ENCODE assay signal across 9 cellular contexts in the genomic region with DNA sequence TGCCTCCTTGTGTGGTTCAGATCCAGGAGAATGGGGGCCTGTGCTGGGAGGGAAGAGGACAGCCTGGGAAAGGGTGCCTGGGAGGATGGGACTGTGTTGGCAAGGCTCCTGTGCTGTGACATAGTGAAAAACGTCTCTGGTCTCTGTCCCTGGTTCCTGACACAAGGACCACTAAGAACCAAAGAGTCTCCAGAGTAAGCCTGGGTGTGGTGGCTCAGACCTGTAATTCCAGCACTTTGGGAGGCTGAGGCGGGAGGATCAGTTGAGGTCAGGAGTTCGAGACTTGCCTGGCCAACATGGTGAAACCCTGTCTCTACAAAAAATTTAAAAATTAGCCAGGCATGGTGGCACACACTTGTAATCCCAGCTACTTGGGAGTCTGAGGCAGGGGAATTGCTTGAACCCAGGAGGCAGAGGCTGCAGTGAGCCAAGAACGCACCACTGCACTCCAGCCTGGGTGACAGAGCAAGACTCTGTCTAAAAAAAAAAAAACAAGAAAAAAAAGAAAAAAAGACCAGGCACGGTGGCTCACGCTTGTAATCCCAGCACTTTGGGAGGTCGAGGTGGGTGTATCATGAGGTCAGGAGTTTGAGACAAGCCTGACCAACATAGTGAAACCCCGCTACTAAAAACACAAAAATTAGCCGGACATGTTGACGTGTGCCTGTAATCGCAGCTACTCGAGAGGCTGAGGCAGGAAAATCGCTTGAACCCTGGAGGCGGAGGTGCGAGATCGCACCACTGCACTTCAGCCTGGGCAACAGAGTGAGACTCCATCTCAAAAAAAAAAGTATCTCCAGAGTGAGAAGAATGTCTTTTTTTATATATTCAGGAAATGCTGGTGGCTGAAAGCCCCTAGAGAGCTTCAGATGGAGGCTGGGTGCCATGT. TPM values are rescaled to one million over a fixed set of nuclear protein-coding genes. Genes with fewer than 3 reads are reported as not detected.
DNase-seq lines count a peak whose midpoint lies in the region; ATAC-seq and TF ChIP-seq lines count a peak whose summit lies in the region.
"Not testable (repeated sequence)": the region's sequence is repeated elsewhere in the genome, so short reads cannot be mapped to it uniquely, and the experiment has no call there.
"Had no signal": no experiment of that assay in that cellular context is flagged by ENCODE, and none has a peak within 500 bp of the region (broad histone marks: within the 10 kb centered on the region; RNA-seq: fewer than 3 reads in every experiment).

No MANE protein-coding gene starts in this region.

- peak overlapping the region; percentile 90 to 98 (median 94) for H3K27ac ChIP-seq in BLaER1 treated with 17β-estradiol and CSF1 and Interleukin-3, amounts not matched to agents 10 nM and 100 nM
- H3K27ac ChIP-seq in GM23338 (ENCODE audit: low read depth): not testable (repeated sequence)
- H3K27ac ChIP-seq in adrenal gland: peak overlapping the region in 4 of 5 donors; percentile 81 to 98 (median 90)
- peak overlapping the region; percentile 24 to 87 (median 80) for H3K27ac ChIP-seq in gastroesophageal sphincter
- H3K27ac ChIP-seq in mucosa of rectum (ENCODE audit: low read depth in 2 of 2, low read length in 2 of 2): peak overlapping the region; percentile 83 to 90
- H3K27ac ChIP-seq in psoas muscle: peak overlapping the region; percentile 61
- peak overlapping the region; percentile 69 to 86 for H3K27ac ChIP-seq in thoracic aorta

- CTCF ChIA-PET in activated CD4-positive, alpha-beta memory T cell treated with anti-CD3 and anti-CD28 coated beads for 36 hours (lab: Charles Lee): interaction anchor here (1.5 to 3.7 kb wide), 3 partner anchors 15 to 62 kb away, joined by 4 to 25 read pairs (median 13); a partner anchor contains a TSS

- POLR2A ChIA-PET in activated CD4-positive, alpha-beta memory T cell treated with anti-CD3 and anti-CD28 coated beads for 36 hours (lab: Charles Lee): interaction anchor here (1.6 to 2.0 kb wide), 3 partner anchors 14 to 56 kb away, joined by 3 to 10 read pairs (median 6); a partner anchor contains a TSS

- H3K36me3 ChIP-seq in BLaER1 treated with 17β-estradiol and CSF1 and Interleukin-3, amounts not matched to agents 10 nM and 100 nM; GM23338 (ENCODE audit: insufficient read depth); adrenal gland (replicated peaks in 1 of 2); gastroesophageal sphincter; mucosa of rectum (ENCODE audit: control insufficient read depth in 2 of 2, insufficient read depth in 2 of 2, low read length in 2 of 2); psoas muscle (ENCODE audit: insufficient read depth in 1 of 2, low read depth in 1 of 2); thoracic aorta: not testable (repeated sequence)

- TF ChIP-seq EP300 in gastroesophageal sphincter (IDR thresholded peaks at IDR 0.05): not testable (repeated sequence)

- not testable (repeated sequence) for TF ChIP-seq POLR2A in adrenal gland (IDR thresholded peaks at IDR 0.05); gastroesophageal sphincter (IDR thresholded peaks at IDR 0.05)

- not testable (repeated sequence) for H3K27ac Mint-ChIP-seq in GM23338
- peak overlapping the region; percentile 99 for H3K27ac Mint-ChIP-seq in activated CD4-positive, alpha-beta memory T cell treated with anti-CD3 and anti-CD28 coated beads for 36 hours

- not testable (repeated sequence) for ATAC-seq in GM23338; gastroesophageal sphincter; psoas muscle; thoracic aorta (ENCODE audit: insufficient number of reproducible peaks, low FRiP score, low read depth)

- not testable (repeated sequence) for H3K79me2 ChIP-seq in GM23338 (replicated peaks; ENCODE audit: insufficient read depth)

- peak overlapping the region; percentile 96 for H2AFZ ChIP-seq in GM23338

- H4K20me1 ChIP-seq in BLaER1 treated with 17β-estradiol and CSF1 and Interleukin-3, amounts not matched to agents 10 nM and 100 nM: peaks cover 0 to 30% (median 17%) of the 10 kb centered on the region in 11 experiments; a peak in 17 of 22 replicates
- not testable (repeated sequence) for H4K20me1 ChIP-seq in GM23338 (replicated peaks; ENCODE audit: insufficient read depth)

- H3K9me3 Mint-ChIP-seq in GM23338; activated CD4-positive, alpha-beta memory T cell treated with anti-CD3 and anti-CD28 coated beads for 36 hours: not testable (repeated sequence)

- peaks cover 29 to 53% (median 40%) of the 10 kb centered on the region in 10 experiments for H3K4me1 ChIP-seq in BLaER1 treated with 17β-estradiol and CSF1 and Interleukin-3, amounts not matched to agents 10 nM and 100 nM
- peaks cover 26% of the 10 kb centered on the region for H3K4me1 ChIP-seq in GM23338 (ENCODE audit: insufficient read depth)
- H3K4me1 ChIP-seq in adrenal gland (replicated peaks in 1 of 2): peaks cover 23 to 28% of the 10 kb centered on the region in 2 donors
- H3K4me1 ChIP-seq in gastroesophageal sphincter: peaks cover 2 to 41% (median 4%) of the 10 kb centered on the region in 3 donors
- peaks cover 16 to 23% of the 10 kb centered on the region in 2 donors for H3K4me1 ChIP-seq in mucosa of rectum (ENCODE audit: control insufficient read depth in 2 of 2, insufficient read depth in 2 of 2, low read length in 2 of 2)
- not testable (repeated sequence) for H3K4me1 ChIP-seq in psoas muscle
- peaks cover 5 to 22% of the 10 kb centered on the region in 2 donors for H3K4me1 ChIP-seq in thoracic aorta (ENCODE audit: control insufficient read depth in 1 of 2, low read depth in 2 of 2)

- not testable (repeated sequence) for H3K36me3 Mint-ChIP-seq in GM23338 (ENCODE audit: low read depth)
- H3K36me3 Mint-ChIP-seq in activated CD4-positive, alpha-beta memory T cell treated with anti-CD3 and anti-CD28 coated beads for 36 hours: peaks cover 13% of the 10 kb centered on the region

- H3K4me3 Mint-ChIP-seq in GM23338; activated CD4-positive, alpha-beta memory T cell treated with anti-CD3 and anti-CD28 coated beads for 36 hours: not testable (repeated sequence)

- not testable (repeated sequence) for H3K27me3 ChIP-seq in BLaER1 treated with 17β-estradiol and CSF1 and Interleukin-3, amounts not matched to agents 10 nM and 100 nM; GM23338 (ENCODE audit: insufficient read depth); adrenal gland; gastroesophageal sphincter; mucosa of rectum (ENCODE audit: control insufficient read depth in 2 of 2, insufficient read depth in 2 of 2, low read length in 2 of 2); psoas muscle (ENCODE audit: insufficient read depth in 3 of 3, low read length in 2 of 3); thoracic aorta (replicated peaks; ENCODE audit: insufficient read depth)

- peak overlapping the region in 1 of 10 experiments; percentile 11; a peak in 1 of 20 replicates for H3K4me3 ChIP-seq in BLaER1 treated with 17β-estradiol and CSF1 and Interleukin-3, amounts not matched to agents 10 nM and 100 nM
- not testable (repeated sequence) for H3K4me3 ChIP-seq in GM23338; adrenal gland; gastroesophageal sphincter; mucosa of rectum (ENCODE audit: low read length in 2 of 2); psoas muscle; thoracic aorta

- 88 to 93% (median 91%) methylated on average over 16 of the region's 16 CpGs for WGBS in adrenal gland, 4 donors
- WGBS in gastroesophageal sphincter (ENCODE audit: low coverage in 1 of 2), 2 donors: 80 to 93% methylated on average over 2 to 14 of the region's 16 CpGs
- WGBS in psoas muscle, 3 donors: 89 to 92% (median 90%) methylated on average over 16 of the region's 16 CpGs

- peak overlapping the region; percentile 83 to 99 (median 96) for H3K4me2 ChIP-seq in BLaER1 treated with 17β-estradiol and CSF1 and Interleukin-3, amounts not matched to agents 10 nM and 100 nM
- peak overlapping the region; percentile 82; the same call in 1 of the 2 replicates for H3K4me2 ChIP-seq in GM23338

- not testable (repeated sequence) for TF ChIP-seq CTCF in GM23338 (conservative IDR thresholded peaks at IDR 0.05; ENCODE audit: low read depth in 2 of 2); adrenal gland (IDR thresholded peaks at IDR 0.05); gastroesophageal sphincter (IDR thresholded peaks at IDR 0.05); psoas muscle (IDR thresholded peaks at IDR 0.05); thoracic aorta (IDR thresholded peaks at IDR 0.05)

- peak overlapping the region; percentile 85 to 97 (median 94); a peak in 21 of 22 replicates for H3K9ac ChIP-seq in BLaER1 treated with 17β-estradiol and CSF1 and Interleukin-3, amounts not matched to agents 10 nM and 100 nM
- H3K9ac ChIP-seq in mucosa of rectum (ENCODE audit: low read depth in 1 of 2, low read length in 2 of 2): peak overlapping the region in 1 of 2 donors; percentile 2

- not testable (repeated sequence) for H3K9me3 ChIP-seq in BLaER1 treated with 17β-estradiol and CSF1 and Interleukin-3, amounts not matched to agents 10 nM and 100 nM (replicated peaks in 1 of 11); adrenal gland (replicated peaks in 1 of 3); gastroesophageal sphincter; mucosa of rectum (ENCODE audit: control insufficient read depth in 2 of 2, low read length in 2 of 2); psoas muscle; thoracic aorta

- H3K9me2 ChIP-seq in GM23338 (ENCODE audit: insufficient read depth): not testable (repeated sequence)

- intact Hi-C loops in activated CD4-positive, alpha-beta memory T cell treated with anti-CD3 and anti-CD28 coated beads for 36 hours (cut with micrococcal nuclease): loop anchor here (2.0 to 5.0 kb wide), 3 partner anchors 412 to 863 kb away; a partner anchor contains a TSS
- intact Hi-C loops in adrenal gland (cut with DNase I); psoas muscle (cut with DNase I): not testable (repeated sequence)

- peaks cover 33% of the 10 kb centered on the region for H3K4me1 Mint-ChIP-seq in GM23338
- H3K4me1 Mint-ChIP-seq in activated CD4-positive, alpha-beta memory T cell treated with anti-CD3 and anti-CD28 coated beads for 36 hours (ENCODE audit: low read depth): peaks cover 36% of the 10 kb centered on the region

- DNase-seq in GM23338 (ENCODE audit: low spot score); activated CD4-positive, alpha-beta memory T cell treated with anti-CD3 and anti-CD28 coated beads for 36 hours; adrenal gland; psoas muscle; thoracic aorta (ENCODE audit: low spot score): not testable (repeated sequence)

- H3F3A ChIP-seq in GM23338 (replicated peaks; ENCODE audit: low read depth): peaks cover 16% of the 10 kb centered on the region; the same call in 1 of the 2 replicates

- H3K27me3 Mint-ChIP-seq in GM23338 (ENCODE audit: insufficient read depth, low read depth, poor library complexity); activated CD4-positive, alpha-beta memory T cell treated with anti-CD3 and anti-CD28 coated beads for 36 hours: not testable (repeated sequence)

RNA-seq across cellular contexts. Expression of a gene that starts 1.4 kb away (rescaled TPM):
- total RNA-seq in GM23338 (2014; rRNA removed; shearing (Covaris generic)): 49.8 and 54.8 TPM in 2 replicates
- polyA plus RNA-seq in GM23338 (2016; fragmentation: Nextera tagmentation; extraction: Ambion mirVana): 98.4 and 105 TPM in 2 replicates
- 100 to 1,000 TPM; 251 to 254 TPM for total RNA-seq in activated CD4-positive, alpha-beta memory T cell treated with anti-CD3 and anti-CD28 coated beads for 36 hours
- total RNA-seq in adrenal gland: 1,000 to 10,000 TPM in 6 of 8 donors, 100 to 1,000 TPM in 2; 582 to 3,185 (median 2,268) TPM
- 100 to 1,000 TPM; 719 to 852 (median 838) TPM for polyA plus RNA-seq in adrenal gland
- 100 to 1,000 TPM; 142 to 720 (median 338) TPM for total RNA-seq in gastroesophageal sphincter
- 100 to 1,000 TPM in 3 of 4 donors, 10 to 100 TPM in 1; 72.5 to 299 (median 156) TPM for total RNA-seq in psoas muscle
- polyA plus RNA-seq in psoas muscle: 10 to 100 TPM; 66.5 to 92.0 (median 83.7) TPM
- 1,000 to 10,000 TPM in 1 of 2 donors, 100 to 1,000 TPM in 1; 844 to 1,048 TPM for total RNA-seq in thoracic aorta
- total RNA-seq: A172 had no signal

RNA-seq across cellular contexts. Expression of a gene that starts 35.4 kb away (rescaled TPM):
- 1,443 and 1,506 TPM in 2 replicates for total RNA-seq in GM23338 (2014; rRNA removed; shearing (Covaris generic))
- polyA plus RNA-seq in GM23338 (2016; fragmentation: Nextera tagmentation; extraction: Ambion mirVana) (2,790 and 2,911 TPM in 2 replicates), adrenal gland (1,000 to 10,000 TPM; 1,067 to 2,924 (median 1,712) TPM), psoas muscle (1,000 to 10,000 TPM; 1,999 to 3,049 (median 2,406) TPM)
- 1,000 to 10,000 TPM; 3,748 to 3,882 TPM for total RNA-seq in activated CD4-positive, alpha-beta memory T cell treated with anti-CD3 and anti-CD28 coated beads for 36 hours
- total RNA-seq in adrenal gland (1,000 to 10,000 TPM; 1,380 to 3,506 (median 1,891) TPM), gastroesophageal sphincter (1,000 to 10,000 TPM; 1,275 to 3,828 (median 2,502) TPM), psoas muscle (1,000 to 10,000 TPM in 3 of 4 donors, 100 to 1,000 TPM in 1; 977 to 1,443 (median 1,285) TPM), thoracic aorta (1,000 to 10,000 TPM; 1,311 to 1,492 TPM)

RNA-seq across cellular contexts. Expression of a gene that starts 56.6 kb away (rescaled TPM):
- 152 and 165 TPM in 2 replicates for total RNA-seq in GM23338 (2014; rRNA removed; shearing (Covaris generic))
- 83.4 and 86.8 TPM in 2 replicates for polyA plus RNA-seq in GM23338 (2016; fragmentation: Nextera tagmentation; extraction: Ambion mirVana)
- 10 to 100 TPM; 91.3 to 95.0 TPM for total RNA-seq in activated CD4-positive, alpha-beta memory T cell treated with anti-CD3 and anti-CD28 coated beads for 36 hours
- 10 to 100 TPM; 14.7 to 25.8 (median 20.8) TPM for total RNA-seq in adrenal gland
- polyA plus RNA-seq in adrenal gland: 10 to 100 TPM; 16.6 to 30.3 (median 22.1) TPM
- total RNA-seq in gastroesophageal sphincter: 10 to 100 TPM; 25.4 to 55.7 (median 31.0) TPM
- 10 to 100 TPM; 22.8 to 26.7 (median 23.6) TPM for total RNA-seq in psoas muscle
- polyA plus RNA-seq in psoas muscle: 10 to 100 TPM; 18.3 to 25.6 (median 24.2) TPM
- total RNA-seq in thoracic aorta: 10 to 100 TPM; 23.4 to 47.0 TPM
